11 cellular contexts compared by ENCODE assay signal in genomic region chr9:70519912-70520724, GRCh38.
DNase-seq lines count a peak whose midpoint lies in the region; ATAC-seq and TF ChIP-seq lines count a peak whose summit lies in the region.
"Had no signal": no experiment of that assay in that cellular context is flagged by ENCODE, and none has a peak within 500 bp of the region (broad histone marks: within the 10 kb centered on the region; RNA-seq: fewer than 3 reads in every experiment).

No MANE protein-coding gene starts in this region.

- no peak overlapping the region for H3K23ac ChIP-seq in trophoblast cell (ENCODE audit: low read length)

- no peak overlapping the region for H2AK5ac ChIP-seq in trophoblast cell (ENCODE audit: low read length)

- H3K18ac ChIP-seq in trophoblast cell (ENCODE audit: low read length): no peak overlapping the region

- H3K9me3 Mint-ChIP-seq in activated CD4-positive, alpha-beta T cell treated with anti-CD3 and anti-CD28 coated beads, Interleukin-2, amount 10 ng/mL, durations not matched to agents 24 days and 14 days: peaks cover 18% of the 10 kb centered on the region
- H3K9me3 Mint-ChIP-seq in glutamatergic neuron (ENCODE audit: unreplicated experiment): peaks cover 4% of the 10 kb centered on the region

- no peaks in the 10 kb centered on the region for H3K4me1 ChIP-seq in trophoblast cell (ENCODE audit: control insufficient read depth in 1 of 2, insufficient read depth in 2 of 2, low read length in 2 of 2)

- H3K4me3 ChIP-seq in trophoblast cell (ENCODE audit: low read depth, low read length): no peak overlapping the region

- no peak overlapping the region for H2BK12ac ChIP-seq in trophoblast cell (ENCODE audit: low read length)

- no peak overlapping the region for H4K91ac ChIP-seq in trophoblast cell (ENCODE audit: low read depth, low read length)

- H4K12ac ChIP-seq in trophoblast cell (ENCODE audit: low read depth, low read length): no peak overlapping the region

- no peaks in the 10 kb centered on the region for H3K9me3 ChIP-seq in trophoblast cell (ENCODE audit: insufficient read depth, low read depth, low read length)

- H3K27ac Mint-ChIP-seq in activated CD4-positive, alpha-beta T cell treated with anti-CD3 and anti-CD28 coated beads, Interleukin-2, amount 10 ng/mL, durations not matched to agents 24 days and 14 days: peak overlapping the region; percentile 85
- H3K27ac Mint-ChIP-seq in glutamatergic neuron (ENCODE audit: unreplicated experiment): peak overlapping the region; percentile 34
- H3K27ac Mint-ChIP-seq: progenitor cell of endocrine pancreas had no signal

- no peaks in the 10 kb centered on the region for H3K79me1 ChIP-seq in trophoblast cell (ENCODE audit: low read length)

- no peak overlapping the region for H2AFZ ChIP-seq in trophoblast cell (ENCODE audit: insufficient read depth, low read length, poor library complexity)

- H3K4me1 Mint-ChIP-seq in activated CD4-positive, alpha-beta T cell treated with anti-CD3 and anti-CD28 coated beads, Interleukin-2, amount 10 ng/mL, durations not matched to agents 24 days and 14 days: peaks cover 28% of the 10 kb centered on the region
- peaks cover 13% of the 10 kb centered on the region for H3K4me1 Mint-ChIP-seq in glutamatergic neuron (ENCODE audit: low read depth, unreplicated experiment)

- no peak overlapping the region for H3K27ac ChIP-seq in trophoblast cell (ENCODE audit: low read depth, low read length)

- H4K8ac ChIP-seq in trophoblast cell (ENCODE audit: low read depth, low read length): no peak overlapping the region

- H3K14ac ChIP-seq in trophoblast cell (ENCODE audit: low read length): no peak overlapping the region

- no peaks in the 10 kb centered on the region for H3K27me3 ChIP-seq in trophoblast cell (ENCODE audit: insufficient read depth, low read length)
- H3K27me3 ChIP-seq: dorsolateral prefrontal cortex had no signal

- WGBS in trophoblast cell (ENCODE audit: extremely low coverage, insufficient coverage, insufficient read length): no CpG with 5 or more reads among the region's 11 CpGs

- no peak overlapping the region for H3K4me2 ChIP-seq in trophoblast cell (ENCODE audit: low read length)

- intact Hi-C loops in activated CD4-positive, alpha-beta T cell treated with anti-CD3 and anti-CD28 coated beads, Interleukin-2, amount 10 ng/mL, durations not matched to agents 24 days and 14 days (cut with micrococcal nuclease): loop anchor here (1.0 to 2.0 kb wide), 4 partner anchors 43 to 106 kb away; partner anchors contain the start of gene KLF9

- H2BK5ac ChIP-seq in trophoblast cell (ENCODE audit: low read depth, low read length, poor library complexity): no peak overlapping the region

- peak; percentile 67 for DNase-seq in activated CD4-positive, alpha-beta T cell treated with anti-CD3 and anti-CD28 coated beads, Interleukin-2, amount 10 ng/mL, durations not matched to agents 24 days and 14 days
- no peak for DNase-seq in activated CD4-positive, alpha-beta T cell treated with anti-CD3 and anti-CD28 coated beads for 4 hours
- DNase-seq in glutamatergic neuron (no peak), trophoblast cell (no peak), SIG-M5 (lab: John Stamatoyannopoulos, UW) (no peak), NCI-H2029 treated with DMSO at 0.1 percent for 48 hours (lab: John Stamatoyannopoulos, UW) (no peak)

- H3K79me2 ChIP-seq in trophoblast cell (ENCODE audit: control insufficient read depth, insufficient read depth, low read length, poor library complexity): no peaks in the 10 kb centered on the region

- no peak overlapping the region for H3K9ac ChIP-seq in trophoblast cell (ENCODE audit: low read length)

- no peaks in the 10 kb centered on the region for H3K27me3 Mint-ChIP-seq in activated CD4-positive, alpha-beta T cell treated with anti-CD3 and anti-CD28 coated beads, Interleukin-2, amount 10 ng/mL, durations not matched to agents 24 days and 14 days
- H3K27me3 Mint-ChIP-seq in glutamatergic neuron (ENCODE audit: unreplicated experiment): no peaks in the 10 kb centered on the region

- H3K4me3 Mint-ChIP-seq in activated CD4-positive, alpha-beta T cell treated with anti-CD3 and anti-CD28 coated beads, Interleukin-2, amount 10 ng/mL, durations not matched to agents 24 days and 14 days: peak overlapping the region; percentile 69
- H3K4me3 Mint-ChIP-seq in glutamatergic neuron (ENCODE audit: unreplicated experiment): peak overlapping the region; percentile 28

- ATAC-seq in GM21526 (IDR thresholded peaks at IDR 0.05; ENCODE audit: low FRiP score, unreplicated experiment): peak; percentile 78
- ATAC-seq in HG03460 (IDR thresholded peaks at IDR 0.05; ENCODE audit: unreplicated experiment): peak; percentile 69
- ATAC-seq: HepG2 had no signal

- no peak overlapping the region for H3K4ac ChIP-seq in trophoblast cell (ENCODE audit: low read depth, low read length)

- H3K36me3 ChIP-seq in trophoblast cell (ENCODE audit: control insufficient read depth in 1 of 2, insufficient read depth in 2 of 2, low read length in 2 of 2): no peaks in the 10 kb centered on the region

- no peak for TF ChIP-seq CTCF in glutamatergic neuron (IDR thresholded peaks at IDR 0.05; ENCODE audit: partially characterized antibody, unreplicated experiment)

- H2BK120ac ChIP-seq in trophoblast cell (ENCODE audit: insufficient read depth, low read length, poor library complexity): no peak overlapping the region

- H3K36me3 Mint-ChIP-seq in activated CD4-positive, alpha-beta T cell treated with anti-CD3 and anti-CD28 coated beads, Interleukin-2, amount 10 ng/mL, durations not matched to agents 24 days and 14 days (ENCODE audit: low read depth): peaks cover 7% of the 10 kb centered on the region
- peaks cover 5% of the 10 kb centered on the region for H3K36me3 Mint-ChIP-seq in glutamatergic neuron (ENCODE audit: unreplicated experiment)
